In the genomic region with DNA sequence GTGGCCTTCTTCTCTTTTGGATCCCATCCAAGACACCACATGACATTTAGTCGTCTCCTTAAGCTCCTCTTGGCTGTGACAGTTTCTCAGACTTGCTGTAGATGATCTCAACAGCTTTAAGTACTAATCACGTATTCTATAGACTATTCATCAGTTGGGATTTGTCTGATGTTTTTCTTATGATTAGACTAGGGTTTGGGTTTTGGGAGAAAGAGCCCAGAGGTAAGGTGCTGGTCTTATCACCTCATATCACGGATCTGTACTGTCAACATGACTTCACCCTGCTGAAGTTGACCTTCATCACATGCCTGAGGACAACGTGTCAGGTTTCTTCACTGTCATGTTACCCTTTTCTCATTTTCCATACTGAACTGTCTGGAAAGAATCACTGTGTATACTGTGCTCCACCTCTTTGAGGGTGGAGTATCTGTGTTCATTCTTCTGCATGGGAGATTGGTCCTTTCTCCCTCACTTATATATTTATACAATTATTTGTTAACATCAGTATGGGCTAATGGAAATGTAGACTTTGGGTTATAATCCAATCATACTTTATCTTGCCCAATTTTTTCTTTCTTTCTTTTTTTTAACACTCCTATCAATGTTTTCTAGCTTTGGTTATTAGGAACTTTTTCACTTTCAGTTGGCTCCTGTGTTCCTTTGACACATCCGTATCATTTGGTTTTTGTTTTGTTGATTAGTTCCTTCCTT, we compare ENCODE assay signal across 1 cellular context.
TF ChIP-seq lines count a peak whose summit lies in the region.

No MANE protein-coding gene starts in this region.

TF ChIP-seq in K562, 482 proteins besides CTCF, POLR2A, EP300 and RAD21 (continued from another document and continues in another):
- TF ChIP-seq, protein P1, sequence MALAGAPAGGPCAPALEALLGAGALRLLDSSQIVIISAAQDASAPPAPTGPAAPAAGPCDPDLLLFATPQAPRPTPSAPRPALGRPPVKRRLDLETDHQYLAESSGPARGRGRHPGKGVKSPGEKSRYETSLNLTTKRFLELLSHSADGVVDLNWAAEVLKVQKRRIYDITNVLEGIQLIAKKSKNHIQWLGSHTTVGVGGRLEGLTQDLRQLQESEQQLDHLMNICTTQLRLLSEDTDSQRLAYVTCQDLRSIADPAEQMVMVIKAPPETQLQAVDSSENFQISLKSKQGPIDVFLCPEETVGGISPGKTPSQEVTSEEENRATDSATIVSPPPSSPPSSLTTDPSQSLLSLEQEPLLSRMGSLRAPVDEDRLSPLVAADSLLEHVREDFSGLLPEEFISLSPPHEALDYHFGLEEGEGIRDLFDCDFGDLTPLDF (CRISPR knock-in tag; IDR thresholded peaks at IDR 0.05), result no peak
- TF ChIP-seq ZNF445 (CRISPR knock-in tag; IDR thresholded peaks at IDR 0.05; ENCODE audit: low read depth) (no peak), CBFA2T2 (conservative IDR thresholded peaks at IDR 0.05) (0 out of 2 replicates have a peak, but pooled peaks have one; percentile 17), CREM (IDR thresholded peaks at IDR 0.05; ENCODE audit: low read depth) (0 out of 2 replicates have a peak, but pooled peaks have one; percentile 33), ARID1B (IDR thresholded peaks at IDR 0.05) (peak; percentile 75), ZFX (CRISPR knock-in tag; IDR thresholded peaks at IDR 0.05) (peak; percentile 42), MCM3 (IDR thresholded peaks at IDR 0.05) (no peak), ZNF408 (CRISPR knock-in tag; IDR thresholded peaks at IDR 0.05; ENCODE audit: low read depth) (no peak), ZEB2 (IDR thresholded peaks at IDR 0.05) (peak; percentile 91), MTA1 (IDR thresholded peaks at IDR 0.05; ENCODE audit: borderline replicate concordance) (peak; percentile 77; the same call in 1 of the 2 replicates), ZNF12 (CRISPR knock-in tag; IDR thresholded peaks at IDR 0.05) (no peak), KHSRP (IDR thresholded peaks at IDR 0.05) (no peak), RBM39 (optimal IDR thresholded peaks at IDR 0.05; ENCODE audit: low read depth, low read length) (no peak), KDM4B (IDR thresholded peaks at IDR 0.05; ENCODE audit: borderline replicate concordance in 2 of 2, low read depth in 1 of 2) (no peak), POLR2H (tag; IDR thresholded peaks at IDR 0.05; ENCODE audit: low read depth) (peak; percentile 55), MYC (IDR thresholded peaks at IDR 0.05; ENCODE audit: low read depth, low read length) (peak; percentile 79; the same call in 1 of the 2 replicates), MYC (CRISPR knock-in tag; IDR thresholded peaks at IDR 0.05; ENCODE audit: borderline replicate concordance, low read depth) (no peak), TFAM (CRISPR knock-in tag; conservative IDR thresholded peaks at IDR 0.05) (no peak), NFRKB (IDR thresholded peaks at IDR 0.05; ENCODE audit: low read depth) (peak; percentile 67; the same call in 1 of the 2 replicates), PTBP1 (IDR thresholded peaks at IDR 0.05; ENCODE audit: low read depth, low read length) (no peak), BCOR (IDR thresholded peaks at IDR 0.05) (no peak), ZBTB7A (IDR thresholded peaks at IDR 0.05; ENCODE audit: borderline replicate concordance, control insufficient read depth, low read depth, low read length) (no peak), TAF15 (IDR thresholded peaks at IDR 0.05; ENCODE audit: low read depth, low read length) (no peak), CBX3 (IDR thresholded peaks at IDR 0.05; ENCODE audit: borderline replicate concordance in 1 of 2, low read length in 2 of 2) (no peak), FOXJ2 (tag; IDR thresholded peaks at IDR 0.05) (peak; percentile 92), SNIP1 (IDR thresholded peaks at IDR 0.05; ENCODE audit: low read depth) (no peak), GABPB2 (CRISPR knock-in tag; conservative IDR thresholded peaks at IDR 0.05) (no peak), MED1 (CRISPR knock-in tag; IDR thresholded peaks at IDR 0.05; ENCODE audit: borderline replicate concordance) (no peak), ZNF589 (CRISPR knock-in tag; IDR thresholded peaks at IDR 0.05; ENCODE audit: low read depth) (peak; percentile 43), ZNF384 (IDR thresholded peaks at IDR 0.05; ENCODE audit: low read depth, low read length) (no peak), TAF9B (IDR thresholded peaks at IDR 0.05; ENCODE audit: partially characterized antibody) (peak; percentile 33), SMAD4 (CRISPR knock-in tag; conservative IDR thresholded peaks at IDR 0.05) (0 out of 2 replicates have a peak, but pooled peaks have one; percentile 62), BDP1 (IDR thresholded peaks at IDR 0.05; ENCODE audit: insufficient read depth, insufficient read length) (no peak)
- TF ChIP-seq, protein P2, sequence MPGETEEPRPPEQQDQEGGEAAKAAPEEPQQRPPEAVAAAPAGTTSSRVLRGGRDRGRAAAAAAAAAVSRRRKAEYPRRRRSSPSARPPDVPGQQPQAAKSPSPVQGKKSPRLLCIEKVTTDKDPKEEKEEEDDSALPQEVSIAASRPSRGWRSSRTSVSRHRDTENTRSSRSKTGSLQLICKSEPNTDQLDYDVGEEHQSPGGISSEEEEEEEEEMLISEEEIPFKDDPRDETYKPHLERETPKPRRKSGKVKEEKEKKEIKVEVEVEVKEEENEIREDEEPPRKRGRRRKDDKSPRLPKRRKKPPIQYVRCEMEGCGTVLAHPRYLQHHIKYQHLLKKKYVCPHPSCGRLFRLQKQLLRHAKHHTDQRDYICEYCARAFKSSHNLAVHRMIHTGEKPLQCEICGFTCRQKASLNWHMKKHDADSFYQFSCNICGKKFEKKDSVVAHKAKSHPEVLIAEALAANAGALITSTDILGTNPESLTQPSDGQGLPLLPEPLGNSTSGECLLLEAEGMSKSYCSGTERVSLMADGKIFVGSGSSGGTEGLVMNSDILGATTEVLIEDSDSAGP (CRISPR knock-in tag; IDR thresholded peaks at IDR 0.05), result no peak
- TF ChIP-seq, protein P3, sequence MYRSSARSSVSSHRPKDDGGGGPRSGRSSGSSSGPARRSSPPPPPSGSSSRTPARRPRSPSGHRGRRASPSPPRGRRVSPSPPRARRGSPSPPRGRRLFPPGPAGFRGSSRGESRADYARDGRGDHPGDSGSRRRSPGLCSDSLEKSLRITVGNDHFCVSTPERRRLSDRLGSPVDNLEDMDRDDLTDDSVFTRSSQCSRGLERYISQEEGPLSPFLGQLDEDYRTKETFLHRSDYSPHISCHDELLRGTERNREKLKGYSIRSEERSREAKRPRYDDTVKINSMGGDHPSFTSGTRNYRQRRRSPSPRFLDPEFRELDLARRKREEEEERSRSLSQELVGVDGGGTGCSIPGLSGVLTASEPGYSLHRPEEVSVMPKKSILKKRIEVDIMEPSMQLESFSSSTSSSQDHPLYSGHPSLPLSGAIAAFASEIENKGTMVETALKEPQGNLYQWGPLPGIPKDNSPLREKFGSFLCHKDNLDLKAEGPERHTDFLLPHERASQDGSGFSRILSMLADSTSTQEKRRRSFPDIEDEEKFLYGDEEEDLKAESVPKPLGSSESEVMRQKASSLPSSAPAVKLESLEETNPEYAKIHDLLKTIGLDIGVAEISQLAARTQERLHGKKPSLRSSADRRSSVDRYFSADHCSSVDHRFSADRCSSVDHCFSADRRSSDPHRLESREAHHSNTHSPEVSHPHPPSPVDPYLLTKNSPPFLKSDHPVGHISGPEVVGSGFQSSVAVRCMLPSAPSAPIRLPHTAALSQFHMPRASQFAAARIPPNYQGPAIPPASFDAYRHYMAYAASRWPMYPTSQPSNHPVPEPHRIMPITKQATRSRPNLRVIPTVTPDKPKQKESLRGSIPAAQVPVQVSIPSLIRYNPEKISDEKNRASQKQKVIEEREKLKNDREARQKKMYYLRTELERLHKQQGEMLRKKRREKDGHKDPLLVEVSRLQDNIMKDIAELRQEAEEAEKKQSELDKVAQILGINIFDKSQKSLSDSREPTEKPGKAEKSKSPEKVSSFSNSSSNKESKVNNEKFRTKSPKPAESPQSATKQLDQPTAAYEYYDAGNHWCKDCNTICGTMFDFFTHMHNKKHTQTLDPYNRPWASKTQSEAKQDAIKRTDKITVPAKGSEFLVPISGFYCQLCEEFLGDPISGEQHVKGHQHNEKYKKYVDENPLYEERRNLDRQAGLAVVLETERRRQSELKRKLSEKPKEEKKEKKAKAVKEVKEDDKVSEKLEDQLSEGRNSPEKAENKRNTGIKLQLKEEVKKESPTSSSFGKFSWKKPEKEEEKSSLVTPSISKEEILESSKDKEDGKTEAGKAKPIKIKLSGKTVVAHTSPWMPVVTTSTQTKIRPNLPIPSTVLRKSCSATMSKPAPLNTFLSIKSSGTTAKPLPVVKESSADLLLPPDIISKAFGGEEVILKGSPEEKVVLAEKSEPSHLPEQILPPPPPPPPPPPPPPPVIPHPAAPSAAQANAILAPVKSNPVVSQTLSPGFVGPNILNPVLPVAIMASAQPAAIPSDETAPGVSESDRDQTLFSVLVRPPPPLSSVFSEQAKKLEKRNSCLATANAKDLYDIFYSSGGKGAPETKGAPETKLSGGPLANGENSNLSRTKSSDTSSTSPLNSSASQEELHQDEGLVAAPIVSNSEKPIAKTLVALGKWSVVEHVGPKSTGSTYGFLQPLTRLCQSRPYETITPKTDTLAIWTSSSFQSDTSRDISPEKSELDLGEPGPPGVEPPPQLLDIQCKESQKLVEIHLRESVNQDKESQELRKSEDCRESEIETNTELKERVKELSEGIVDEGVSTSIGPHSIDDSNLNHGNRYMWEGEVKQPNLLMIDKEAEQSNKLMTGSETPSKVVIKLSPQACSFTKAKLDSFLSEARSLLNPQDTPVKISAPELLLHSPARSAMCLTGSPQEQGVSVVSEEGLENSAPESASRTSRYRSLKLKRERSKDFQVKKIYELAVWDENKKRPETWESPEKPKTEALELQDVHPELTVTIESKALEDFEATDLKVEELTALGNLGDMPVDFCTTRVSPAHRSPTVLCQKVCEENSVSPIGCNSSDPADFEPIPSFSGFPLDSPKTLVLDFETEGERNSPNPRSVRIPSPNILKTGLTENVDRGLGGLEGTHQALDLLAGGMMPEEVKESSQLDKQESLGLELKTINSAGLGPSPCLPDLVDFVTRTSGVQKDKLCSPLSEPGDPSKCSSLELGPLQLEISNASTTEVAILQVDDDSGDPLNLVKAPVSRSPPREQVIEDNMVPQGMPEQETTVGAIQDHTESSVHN (IDR thresholded peaks at IDR 0.05; ENCODE audit: borderline replicate concordance in 1 of 2, low read depth in 1 of 2), result peak; percentile 83 to 85; a peak in 2 of 4 replicates
- TF ChIP-seq, protein P4, sequence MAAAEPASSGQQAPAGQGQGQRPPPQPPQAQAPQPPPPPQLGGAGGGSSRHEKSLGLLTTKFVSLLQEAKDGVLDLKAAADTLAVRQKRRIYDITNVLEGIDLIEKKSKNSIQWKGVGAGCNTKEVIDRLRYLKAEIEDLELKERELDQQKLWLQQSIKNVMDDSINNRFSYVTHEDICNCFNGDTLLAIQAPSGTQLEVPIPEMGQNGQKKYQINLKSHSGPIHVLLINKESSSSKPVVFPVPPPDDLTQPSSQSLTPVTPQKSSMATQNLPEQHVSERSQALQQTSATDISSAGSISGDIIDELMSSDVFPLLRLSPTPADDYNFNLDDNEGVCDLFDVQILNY (CRISPR knock-in tag; IDR thresholded peaks at IDR 0.05), result no peak
- TF ChIP-seq, protein P5, sequence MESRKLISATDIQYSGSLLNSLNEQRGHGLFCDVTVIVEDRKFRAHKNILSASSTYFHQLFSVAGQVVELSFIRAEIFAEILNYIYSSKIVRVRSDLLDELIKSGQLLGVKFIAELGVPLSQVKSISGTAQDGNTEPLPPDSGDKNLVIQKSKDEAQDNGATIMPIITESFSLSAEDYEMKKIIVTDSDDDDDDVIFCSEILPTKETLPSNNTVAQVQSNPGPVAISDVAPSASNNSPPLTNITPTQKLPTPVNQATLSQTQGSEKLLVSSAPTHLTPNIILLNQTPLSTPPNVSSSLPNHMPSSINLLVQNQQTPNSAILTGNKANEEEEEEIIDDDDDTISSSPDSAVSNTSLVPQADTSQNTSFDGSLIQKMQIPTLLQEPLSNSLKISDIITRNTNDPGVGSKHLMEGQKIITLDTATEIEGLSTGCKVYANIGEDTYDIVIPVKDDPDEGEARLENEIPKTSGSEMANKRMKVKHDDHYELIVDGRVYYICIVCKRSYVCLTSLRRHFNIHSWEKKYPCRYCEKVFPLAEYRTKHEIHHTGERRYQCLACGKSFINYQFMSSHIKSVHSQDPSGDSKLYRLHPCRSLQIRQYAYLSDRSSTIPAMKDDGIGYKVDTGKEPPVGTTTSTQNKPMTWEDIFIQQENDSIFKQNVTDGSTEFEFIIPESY (CRISPR knock-in tag; IDR thresholded peaks at IDR 0.05), result no peak
- TF ChIP-seq, protein P6, sequence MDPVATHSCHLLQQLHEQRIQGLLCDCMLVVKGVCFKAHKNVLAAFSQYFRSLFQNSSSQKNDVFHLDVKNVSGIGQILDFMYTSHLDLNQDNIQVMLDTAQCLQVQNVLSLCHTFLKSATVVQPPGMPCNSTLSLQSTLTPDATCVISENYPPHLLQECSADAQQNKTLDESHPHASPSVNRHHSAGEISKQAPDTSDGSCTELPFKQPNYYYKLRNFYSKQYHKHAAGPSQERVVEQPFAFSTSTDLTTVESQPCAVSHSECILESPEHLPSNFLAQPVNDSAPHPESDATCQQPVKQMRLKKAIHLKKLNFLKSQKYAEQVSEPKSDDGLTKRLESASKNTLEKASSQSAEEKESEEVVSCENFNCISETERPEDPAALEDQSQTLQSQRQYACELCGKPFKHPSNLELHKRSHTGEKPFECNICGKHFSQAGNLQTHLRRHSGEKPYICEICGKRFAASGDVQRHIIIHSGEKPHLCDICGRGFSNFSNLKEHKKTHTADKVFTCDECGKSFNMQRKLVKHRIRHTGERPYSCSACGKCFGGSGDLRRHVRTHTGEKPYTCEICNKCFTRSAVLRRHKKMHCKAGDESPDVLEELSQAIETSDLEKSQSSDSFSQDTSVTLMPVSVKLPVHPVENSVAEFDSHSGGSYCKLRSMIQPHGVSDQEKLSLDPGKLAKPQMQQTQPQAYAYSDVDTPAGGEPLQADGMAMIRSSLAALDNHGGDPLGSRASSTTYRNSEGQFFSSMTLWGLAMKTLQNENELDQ (CRISPR knock-in tag; IDR thresholded peaks at IDR 0.05; ENCODE audit: borderline replicate concordance), result no peak
- TF ChIP-seq, protein P7, sequence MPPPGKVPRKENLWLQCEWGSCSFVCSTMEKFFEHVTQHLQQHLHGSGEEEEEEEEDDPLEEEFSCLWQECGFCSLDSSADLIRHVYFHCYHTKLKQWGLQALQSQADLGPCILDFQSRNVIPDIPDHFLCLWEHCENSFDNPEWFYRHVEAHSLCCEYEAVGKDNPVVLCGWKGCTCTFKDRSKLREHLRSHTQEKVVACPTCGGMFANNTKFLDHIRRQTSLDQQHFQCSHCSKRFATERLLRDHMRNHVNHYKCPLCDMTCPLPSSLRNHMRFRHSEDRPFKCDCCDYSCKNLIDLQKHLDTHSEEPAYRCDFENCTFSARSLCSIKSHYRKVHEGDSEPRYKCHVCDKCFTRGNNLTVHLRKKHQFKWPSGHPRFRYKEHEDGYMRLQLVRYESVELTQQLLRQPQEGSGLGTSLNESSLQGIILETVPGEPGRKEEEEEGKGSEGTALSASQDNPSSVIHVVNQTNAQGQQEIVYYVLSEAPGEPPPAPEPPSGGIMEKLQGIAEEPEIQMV (tag; conservative IDR thresholded peaks at IDR 0.05; ENCODE audit: low read depth), result peak; percentile 6; the same call in 1 of the 2 replicates
- TF ChIP-seq, protein P8, sequence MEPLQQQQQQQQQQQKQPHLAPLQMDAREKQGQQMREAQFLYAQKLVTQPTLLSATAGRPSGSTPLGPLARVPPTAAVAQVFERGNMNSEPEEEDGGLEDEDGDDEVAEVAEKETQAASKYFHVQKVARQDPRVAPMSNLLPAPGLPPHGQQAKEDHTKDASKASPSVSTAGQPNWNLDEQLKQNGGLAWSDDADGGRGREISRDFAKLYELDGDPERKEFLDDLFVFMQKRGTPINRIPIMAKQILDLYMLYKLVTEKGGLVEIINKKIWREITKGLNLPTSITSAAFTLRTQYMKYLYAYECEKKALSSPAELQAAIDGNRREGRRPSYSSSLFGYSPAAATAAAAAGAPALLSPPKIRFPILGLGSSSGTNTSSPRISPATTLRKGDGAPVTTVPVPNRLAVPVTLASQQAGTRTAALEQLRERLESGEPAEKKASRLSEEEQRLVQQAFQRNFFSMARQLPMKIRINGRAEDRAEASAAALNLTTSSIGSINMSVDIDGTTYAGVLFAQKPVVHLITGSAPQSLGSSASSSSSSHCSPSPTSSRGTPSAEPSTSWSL (CRISPR knock-in tag; IDR thresholded peaks at IDR 0.05; ENCODE audit: borderline replicate concordance), result no peak
